Comparison of ENCODE assay signal across 19 cellular contexts in the genomic region with DNA sequence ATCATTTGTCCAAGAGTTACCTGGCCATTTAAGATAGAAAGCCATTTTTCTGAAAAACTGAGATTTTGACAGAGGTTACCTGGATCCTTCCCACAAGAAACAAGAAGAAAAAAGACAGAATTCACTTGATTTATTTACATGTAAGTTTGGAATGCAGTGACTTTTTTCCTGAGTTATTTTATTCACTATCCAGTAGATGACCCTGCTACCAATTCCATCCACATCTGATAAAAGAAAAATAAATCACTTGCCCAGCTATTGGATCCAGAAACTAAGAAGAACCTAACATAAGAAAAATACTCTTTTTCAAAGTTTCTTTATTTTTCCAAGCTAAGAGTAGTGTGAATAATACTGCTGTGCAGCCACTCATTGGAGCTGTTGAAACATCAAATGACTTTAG.
"Had no signal": no experiment of that assay in that cellular context is flagged by ENCODE, and none has a peak within 500 bp of the region (broad histone marks: within the 10 kb centered on the region; RNA-seq: fewer than 3 reads in every experiment).

No MANE protein-coding gene starts in this region.

- H3K9me3 Mint-ChIP-seq: brain; nephron; stimulated activated naive CD8-positive, alpha-beta T cell treated with anti-CD3 and anti-CD28 coated beads, Interleukin-15, amount 100 ng/mL, for 72 hours; T-cell had no signal

- H3K27me3 ChIP-seq: esophagus squamous epithelium, upper lobe of right lung had no signal

- ATAC-seq: activated CD4-positive, alpha-beta T cell treated with anti-CD3 and anti-CD28 coated beads for 36 hours; left colon; stimulated activated naive CD8-positive, alpha-beta T cell treated with anti-CD3 and anti-CD28 coated beads, Interleukin-15, amount 100 ng/mL, for 72 hours; T-cell; WTC11 had no signal

- H3K27me3 Mint-ChIP-seq: activated CD4-positive, alpha-beta T cell treated with anti-CD3 and anti-CD28 coated beads for 36 hours; activated naive CD8-positive, alpha-beta T cell; central memory CD8-positive, alpha-beta T cell; stimulated activated naive CD8-positive, alpha-beta T cell treated with anti-CD3 and anti-CD28 coated beads, Interleukin-15, amount 100 ng/mL, for 72 hours had no signal

- H3K4me1 ChIP-seq: esophagus squamous epithelium, lower lobe of right lung, upper lobe of right lung had no signal

- H3K9me3 ChIP-seq: esophagus squamous epithelium, lower lobe of right lung, upper lobe of right lung had no signal

- H3K27ac Mint-ChIP-seq: activated CD4-positive, alpha-beta T cell treated with anti-CD3 and anti-CD28 coated beads for 36 hours; activated naive CD8-positive, alpha-beta T cell; brain; T-cell; WTC11 had no signal

- H3K36me3 Mint-ChIP-seq: activated naive CD8-positive, alpha-beta T cell; brain; T-cell had no signal

- H3K27ac ChIP-seq: esophagus squamous epithelium, lower lobe of right lung, skin epidermis, upper lobe of right lung had no signal

- H3K4me3 ChIP-seq: esophagus squamous epithelium, lower lobe of right lung, skin epidermis, upper lobe of right lung had no signal

- H3K4me1 Mint-ChIP-seq: activated CD4-positive, alpha-beta T cell treated with anti-CD3 and anti-CD28 coated beads for 36 hours; central memory CD8-positive, alpha-beta T cell; stimulated activated naive CD8-positive, alpha-beta T cell treated with anti-CD3 and anti-CD28 coated beads, Interleukin-15, amount 100 ng/mL, for 72 hours; T-cell had no signal

- H3K36me3 ChIP-seq: esophagus squamous epithelium, lower lobe of right lung, upper lobe of right lung had no signal

- DNase-seq: activated CD4-positive, alpha-beta T cell treated with anti-CD3 and anti-CD28 coated beads for 36 hours; activated CD4-positive, alpha-beta T cell treated with anti-CD3 and anti-CD28 coated beads, Interleukin-2, amount 50 U/mL, for 48 hours; activated T-cell treated with anti-CD3 and anti-CD28 coated beads for 4 hours; cortex of kidney; effector CD8-positive, alpha-beta T cell; esophagus squamous epithelium; islet precursor cell; stimulated activated CD4-positive, alpha-beta T cell treated with anti-CD3 and anti-CD28 coated beads, Interleukin-2, amount 100 ng/mL, for 48 hours; stimulated activated naive CD8-positive, alpha-beta T cell treated with anti-CD3 and anti-CD28 coated beads, Interleukin-15, amount 100 ng/mL, for 72 hours; T-cell; upper lobe of right lung had no signal

- H3K4me3 Mint-ChIP-seq: activated CD4-positive, alpha-beta T cell treated with anti-CD3 and anti-CD28 coated beads for 36 hours; activated naive CD8-positive, alpha-beta T cell; brain; central memory CD8-positive, alpha-beta T cell; nephron; stimulated activated naive CD8-positive, alpha-beta T cell treated with anti-CD3 and anti-CD28 coated beads, Interleukin-15, amount 100 ng/mL, for 72 hours; T-cell; WTC11 had no signal
